33 cellular contexts compared by ENCODE assay signal in genomic region chr12:45178771-45179170, GRCh38.
"Had no signal": no experiment of that assay in that cellular context is flagged by ENCODE, and none has a peak within 500 bp of the region (broad histone marks: within the 10 kb centered on the region; RNA-seq: fewer than 3 reads in every experiment).

No MANE protein-coding gene starts in this region.

- H3K4me1 ChIP-seq: adrenal gland, body of pancreas, breast epithelium had no signal

- H3K27ac Mint-ChIP-seq: activated B cell treated with CpG ODN at 0.5 μM for 24 hours; activated CD4-positive, alpha-beta memory T cell treated with anti-CD3 and anti-CD28 coated beads for 36 hours; activated CD4-positive, alpha-beta T cell treated with anti-CD3 and anti-CD28 coated beads, Interleukin-2, amount 10 ng/mL, durations not matched to agents 24 days and 14 days; activated CD8-positive, alpha-beta T cell treated with anti-CD3 and anti-CD28 coated beads for 36 hours; activated naive CD4-positive, alpha-beta T cell treated with anti-CD3 and anti-CD28 coated beads, Interleukin-2, amount 10 ng/mL, durations not matched to agents 7 days and 5 days; activated naive CD4-positive, alpha-beta T cell treated with anti-CD3 and anti-CD28 coated beads, Interleukin-2, amount 50 U/mL, for 24 hours; activated naive CD8-positive, alpha-beta T cell; activated naive CD8-positive, alpha-beta T cell treated with anti-CD3 and anti-CD28 coated beads, Interleukin-2, amount 10 ng/mL, durations not matched to agents 7 days and 5 days; activated naive CD8-positive, alpha-beta T cell treated with anti-CD3 and anti-CD28 coated beads, Interleukin-2, amount 50 U/mL, for 24 hours; activated T-helper 2 cell treated with anti-CD3 and anti-CD28 coated beads, Interferon-gamma antibody, Interleukin-2, Interleukin-4, amounts not matched to agents 10 μg/mL and 5 μg/mL and 100 μg/mL, durations not matched to agents 14 hours and 24 hours and 36 hours; T-helper 1 cell treated with Interleukin-12 subunit alpha and Interleukin-12 subunit beta and Interleukin-4 antibody, amounts not matched to agents 30 μg/mL and 1 μg/mL, for 36 hours; T-helper 2 cell treated with Interferon-gamma antibody and Interleukin-4, amounts not matched to agents 5 μg/mL and 100 μg/mL, for 36 hours had no signal

- H3K27ac ChIP-seq: adrenal gland, body of pancreas, brain microvascular endothelial cell, breast epithelium, VCaP had no signal

- H3K36me3 ChIP-seq: adrenal gland, brain microvascular endothelial cell, breast epithelium had no signal

- H3K4me3 Mint-ChIP-seq: activated B cell treated with CpG ODN at 0.5 μM for 24 hours; activated CD4-positive, alpha-beta memory T cell treated with anti-CD3 and anti-CD28 coated beads for 36 hours; activated CD4-positive, alpha-beta T cell treated with anti-CD3 and anti-CD28 coated beads, Interleukin-2, amount 10 ng/mL, durations not matched to agents 24 days and 14 days; activated CD8-positive, alpha-beta T cell treated with anti-CD3 and anti-CD28 coated beads for 36 hours; activated naive CD4-positive, alpha-beta T cell treated with anti-CD3 and anti-CD28 coated beads, Interleukin-2, amount 10 ng/mL, durations not matched to agents 7 days and 5 days; activated naive CD4-positive, alpha-beta T cell treated with anti-CD3 and anti-CD28 coated beads, Interleukin-2, amount 50 U/mL, for 24 hours; activated naive CD8-positive, alpha-beta T cell; activated naive CD8-positive, alpha-beta T cell treated with anti-CD3 and anti-CD28 coated beads, Interleukin-2, amount 10 ng/mL, durations not matched to agents 7 days and 5 days; activated naive CD8-positive, alpha-beta T cell treated with anti-CD3 and anti-CD28 coated beads, Interleukin-2, amount 50 U/mL, for 24 hours; T-helper 1 cell treated with Interleukin-12 subunit alpha and Interleukin-12 subunit beta and Interleukin-4 antibody, amounts not matched to agents 30 μg/mL and 1 μg/mL, for 36 hours; T-helper 2 cell treated with Interferon-gamma antibody and Interleukin-4, amounts not matched to agents 5 μg/mL and 100 μg/mL, for 36 hours had no signal

- H3K27me3 Mint-ChIP-seq: activated B cell treated with CpG ODN at 0.5 μM for 24 hours; activated CD4-positive, alpha-beta memory T cell treated with anti-CD3 and anti-CD28 coated beads for 36 hours; activated CD4-positive, alpha-beta T cell treated with anti-CD3 and anti-CD28 coated beads, Interleukin-2, amount 10 ng/mL, durations not matched to agents 24 days and 14 days; activated CD8-positive, alpha-beta T cell treated with anti-CD3 and anti-CD28 coated beads for 36 hours; activated naive CD4-positive, alpha-beta T cell treated with anti-CD3 and anti-CD28 coated beads, Interleukin-2, amount 10 ng/mL, durations not matched to agents 7 days and 5 days; activated naive CD4-positive, alpha-beta T cell treated with anti-CD3 and anti-CD28 coated beads, Interleukin-2, amount 50 U/mL, for 24 hours; activated naive CD8-positive, alpha-beta T cell; activated naive CD8-positive, alpha-beta T cell treated with anti-CD3 and anti-CD28 coated beads, Interleukin-2, amount 10 ng/mL, durations not matched to agents 7 days and 5 days; activated naive CD8-positive, alpha-beta T cell treated with anti-CD3 and anti-CD28 coated beads, Interleukin-2, amount 50 U/mL, for 24 hours had no signal

- H3K27me3 ChIP-seq: adrenal gland, body of pancreas, brain microvascular endothelial cell, breast epithelium had no signal

- DNase-seq: activated B cell treated with CpG ODN at 0.5 μM for 24 hours; activated CD4-positive, alpha-beta memory T cell treated with anti-CD3 and anti-CD28 coated beads for 36 hours; activated CD4-positive, alpha-beta T cell treated with anti-CD3 and anti-CD28 coated beads for 4 hours; activated CD4-positive, alpha-beta T cell treated with anti-CD3 and anti-CD28 coated beads, Interleukin-2, amount 10 ng/mL, durations not matched to agents 24 days and 14 days; activated CD4-positive, alpha-beta T cell treated with anti-CD3 and anti-CD28 coated beads, Interleukin-2, amount 50 U/mL, for 1 hour; activated CD4-positive, alpha-beta T cell treated with anti-CD3 and anti-CD28 coated beads, Interleukin-2, amount 50 U/mL, for 4 hours; activated CD4-positive, CD25-positive, alpha-beta regulatory T cell treated with anti-CD3 and anti-CD28 coated beads, Interleukin-2, amount 50 U/mL, for 72 hours; activated CD8-positive, alpha-beta memory T cell treated with anti-CD3 and anti-CD28 coated beads, Interleukin-2, amount 50 U/mL, for 4 hours; activated CD8-positive, alpha-beta T cell treated with anti-CD3 and anti-CD28 coated beads for 36 hours; activated effector memory CD4-positive, alpha-beta T cell treated with Interleukin-2 at 50 U/mL for 16 hours; activated gamma-delta T cell; activated naive CD4-positive, alpha-beta T cell treated with anti-CD3 and anti-CD28 coated beads, Interleukin-2, amount 10 ng/mL, durations not matched to agents 7 days and 5 days; activated naive CD4-positive, alpha-beta T cell treated with Interleukin-2 at 50 U/mL for 16 hours; activated naive CD8-positive, alpha-beta T cell treated with anti-CD3 and anti-CD28 coated beads, Interleukin-2, amount 10 ng/mL, durations not matched to agents 7 days and 5 days; activated naive CD8-positive, alpha-beta T cell treated with anti-CD3 and anti-CD28 coated beads, Interleukin-2, amount 50 U/mL, for 24 hours; activated T-cell treated with anti-CD3 and anti-CD28 coated beads for 4 hours; activated T-cell treated with anti-CD3 and anti-CD28 coated beads, Interleukin-2, amount 50 U/mL, for 1 hour; activated T-cell treated with anti-CD3 and anti-CD28 coated beads, Interleukin-2, amount 50 U/mL, for 48 hours; adrenal gland; amniotic stem cell; aorta; body of pancreas; brain microvascular endothelial cell; central memory CD4-positive, alpha-beta T cell; T-helper 2 cell; T-helper 9 cell had no signal

- H3K4me1 Mint-ChIP-seq: activated B cell treated with CpG ODN at 0.5 μM for 24 hours; activated CD4-positive, alpha-beta T cell treated with anti-CD3 and anti-CD28 coated beads, Interleukin-2, amount 10 ng/mL, durations not matched to agents 24 days and 14 days; activated naive CD4-positive, alpha-beta T cell treated with anti-CD3 and anti-CD28 coated beads, Interleukin-2, amount 10 ng/mL, durations not matched to agents 7 days and 5 days; activated naive CD4-positive, alpha-beta T cell treated with anti-CD3 and anti-CD28 coated beads, Interleukin-2, amount 50 U/mL, for 24 hours; activated naive CD8-positive, alpha-beta T cell treated with anti-CD3 and anti-CD28 coated beads, Interleukin-2, amount 10 ng/mL, durations not matched to agents 7 days and 5 days; activated naive CD8-positive, alpha-beta T cell treated with anti-CD3 and anti-CD28 coated beads, Interleukin-2, amount 50 U/mL, for 24 hours had no signal

- H3K4me3 ChIP-seq: adrenal gland, body of pancreas, breast epithelium had no signal

- ATAC-seq: activated CD8-positive, alpha-beta T cell treated with anti-CD3 and anti-CD28 coated beads for 36 hours; activated naive CD8-positive, alpha-beta T cell treated with anti-CD3 and anti-CD28 coated beads, Interleukin-2, amount 50 U/mL, for 24 hours; body of pancreas had no signal
